Comparison of ENCODE assay signal across 22 cellular contexts in the genomic region with DNA sequence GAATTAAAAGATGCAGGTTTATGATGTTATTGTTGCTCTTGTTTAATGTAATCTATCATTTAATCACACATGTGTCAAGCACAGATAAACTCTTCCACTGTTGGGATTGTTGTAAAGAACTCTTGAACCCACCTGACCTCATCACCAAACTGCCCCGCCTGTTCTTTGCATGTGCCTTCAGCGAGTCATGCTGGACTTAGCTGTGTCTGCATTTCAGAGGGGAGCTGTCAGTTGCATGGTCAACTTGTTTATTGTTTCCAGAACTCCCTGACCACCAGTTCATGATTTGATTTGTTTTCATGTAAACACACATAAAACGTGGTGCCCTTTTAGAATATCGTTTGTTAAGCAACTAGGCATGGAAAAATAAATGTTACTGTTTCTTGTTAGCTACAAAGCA.
DNase-seq lines count a peak whose midpoint lies in the region; TF ChIP-seq lines count a peak whose summit lies in the region.
"Had no signal": no experiment of that assay in that cellular context is flagged by ENCODE, and none has a peak within 500 bp of the region (broad histone marks: within the 10 kb centered on the region; RNA-seq: fewer than 3 reads in every experiment).

No MANE protein-coding gene starts in this region.

- no peak overlapping the region for H3K27ac ChIP-seq in mammary epithelial cell (ENCODE audit: insufficient read depth, low read depth, low read length)
- H3K27ac ChIP-seq in breast epithelium: no peak overlapping the region
- H3K27ac ChIP-seq in OCI-LY3 (ENCODE audit: low read length): no peak overlapping the region
- no peak overlapping the region for H3K27ac ChIP-seq in endodermal cell (ENCODE audit: low read depth, low read length)
- H3K27ac ChIP-seq: BLaER1 treated with 17β-estradiol and CSF1 and Interleukin-3, amounts not matched to agents 10 nM and 100 nM; gastroesophageal sphincter; PC-9 had no signal

- in situ Hi-C loops in mammary epithelial cell (cut with MboI; ENCODE audit: low sequenced_read_pairs in 2 of 2): no loop called here

- H3K36me3 Mint-ChIP-seq in endodermal cell (ENCODE audit: low read depth): no peaks in the 10 kb centered on the region

- no peak overlapping the region for H3K4me3 Mint-ChIP-seq in endodermal cell
- H3K4me3 Mint-ChIP-seq: activated CD4-positive, alpha-beta T cell treated with anti-CD3 and anti-CD28 coated beads, Interleukin-2, amount 10 ng/mL, durations not matched to agents 7 days and 5 days; nephron; stimulated activated naive CD8-positive, alpha-beta T cell treated with anti-CD3 and anti-CD28 coated beads, Interleukin-15, Interleukin-2, amounts not matched to agents 100 ng/mL and 50 ng/mL, for 24 hours had no signal

- H3K4me1 Mint-ChIP-seq in endodermal cell: peaks cover 8% of the 10 kb centered on the region
- H3K4me1 Mint-ChIP-seq: nephron had no signal

- intact Hi-C loops in mammary epithelial cell (cut with micrococcal nuclease) (loop anchor here (2.0 kb wide), 2 partner anchors 195 to 383 kb away; no protein-coding TSS in a partner anchor), breast epithelium (cut with DNase I; ENCODE audit: low total_unique reads) (no loop called here)

- dilution Hi-C loops in mammary epithelial cell (cut with HindIII; ENCODE audit: low sequenced_read_pairs): loop anchor here (5.0 kb wide), 1 partner anchor 51 kb away; no protein-coding TSS in a partner anchor

- no peaks in the 10 kb centered on the region for H3K79me2 ChIP-seq in mammary epithelial cell (ENCODE audit: insufficient read depth, low read length)
- H3K79me2 ChIP-seq in OCI-LY3 (ENCODE audit: low read length): no peaks in the 10 kb centered on the region

- CTCF ChIA-PET in mammary epithelial cell (lab: Charles Lee; ENCODE audit: low non-redundant PET): interaction anchor here (0.6 kb wide), 1 partner anchor 441 kb away, joined by 6 read pairs; no protein-coding TSS in a partner anchor

- H3K9me3 ChIP-seq in mammary epithelial cell (replicated peaks; ENCODE audit: insufficient read depth, low read length): no peaks in the 10 kb centered on the region
- no peaks in the 10 kb centered on the region for H3K9me3 ChIP-seq in breast epithelium
- no peaks in the 10 kb centered on the region for H3K9me3 ChIP-seq in OCI-LY3 (ENCODE audit: insufficient read depth, low read length)
- H3K9me3 ChIP-seq in endodermal cell (ENCODE audit: control insufficient read depth, low read length): no peaks in the 10 kb centered on the region
- H3K9me3 ChIP-seq: gastroesophageal sphincter had no signal

- 84% methylated on average over 2 of the region's 4 CpGs for WGBS in mammary epithelial cell (ENCODE audit: low coverage, missing lambda C conversion rate)
- WGBS in endodermal cell (ENCODE audit: insufficient coverage in 1 of 2, insufficient read length in 1 of 2), 2 experiments: 84% methylated on average over 4 of the region's 4 CpGs

- H3K36me3 ChIP-seq in mammary epithelial cell (ENCODE audit: insufficient read depth, low read length): no peaks in the 10 kb centered on the region
- H3K36me3 ChIP-seq in breast epithelium: no peaks in the 10 kb centered on the region
- no peaks in the 10 kb centered on the region for H3K36me3 ChIP-seq in OCI-LY3 (replicated peaks; ENCODE audit: low read depth, low read length)
- no peaks in the 10 kb centered on the region for H3K36me3 ChIP-seq in endodermal cell (ENCODE audit: control insufficient read depth, insufficient read depth, low read length)
- H3K36me3 ChIP-seq: gastroesophageal sphincter had no signal

- peaks cover 11% of the 10 kb centered on the region for H3K27me3 Mint-ChIP-seq in endodermal cell (ENCODE audit: insufficient read depth)
- H3K27me3 Mint-ChIP-seq: stimulated activated naive CD8-positive, alpha-beta T cell treated with anti-CD3 and anti-CD28 coated beads, Interleukin-15, Interleukin-2, amounts not matched to agents 100 ng/mL and 50 ng/mL, for 24 hours had no signal

- TF ChIP-seq POLR2A in breast epithelium (IDR thresholded peaks at IDR 0.05): no peak

- no peaks in the 10 kb centered on the region for H3K9me3 Mint-ChIP-seq in endodermal cell
- H3K9me3 Mint-ChIP-seq: activated CD4-positive, alpha-beta T cell treated with anti-CD3 and anti-CD28 coated beads, Interleukin-2, amount 10 ng/mL, durations not matched to agents 7 days and 5 days; nephron; stimulated activated naive CD8-positive, alpha-beta T cell treated with anti-CD3 and anti-CD28 coated beads, Interleukin-15, Interleukin-2, amounts not matched to agents 100 ng/mL and 50 ng/mL, for 24 hours had no signal

- H2AFZ ChIP-seq in mammary epithelial cell (ENCODE audit: low read depth, low read length) (no peak overlapping the region), OCI-LY3 (ENCODE audit: low read depth, low read length) (no peak overlapping the region)
- H2AFZ ChIP-seq: PC-9 had no signal

- DNase-seq in mammary epithelial cell: peak; percentile 53
- no peak for DNase-seq in breast epithelium (ENCODE audit: low spot score in 2 of 2)
- peak; percentile 41 for DNase-seq in fibroblast of mammary gland (ENCODE audit: low read depth)
- no peak for DNase-seq in NCI-H2227 treated with DMSO at 0.1 percent for 48 hours (lab: John Stamatoyannopoulos, UW)
- no peak for DNase-seq in activated effector memory CD4-positive, alpha-beta T cell treated with anti-CD3 and anti-CD28 coated beads, Interleukin-2, amount 50 U/mL, for 16 hours
- DNase-seq in endodermal cell: no peak
- DNase-seq in NAMALWA (ENCODE audit: low spot score): no peak
- DNase-seq: 8988T; activated CD4-positive, alpha-beta T cell treated with anti-CD3 and anti-CD28 coated beads, Interleukin-2, amount 10 ng/mL, durations not matched to agents 7 days and 5 days; activated gamma-delta T cell treated with Interleukin-2 at 50 U/mL for 16 hours; anterior cingulate cortex; Kasumi-1; kidney glomerular epithelial cell; NCI-H1417; NCI-H774; PC-9; trophoblast cell had no signal

- no TSS peak for BruUV-seq in mammary epithelial cell (replicated peaks; lab: Mats Ljungman, UMichigan)

- H3K4me2 ChIP-seq in mammary epithelial cell (ENCODE audit: insufficient read depth, low read depth, low read length): no peak overlapping the region
- H3K4me2 ChIP-seq in OCI-LY3 (ENCODE audit: low read length): peak overlapping the region; percentile 20; the same call in 1 of the 2 replicates
- H3K4me2 ChIP-seq: BLaER1 treated with 17β-estradiol and CSF1 and Interleukin-3, amounts not matched to agents 10 nM and 100 nM; PC-9 had no signal

- no peaks in the 10 kb centered on the region for H4K20me1 ChIP-seq in mammary epithelial cell (ENCODE audit: insufficient read depth, low read length)
- no peaks in the 10 kb centered on the region for H4K20me1 ChIP-seq in OCI-LY3 (ENCODE audit: insufficient read depth, low read length)
- H4K20me1 ChIP-seq: BLaER1 treated with 17β-estradiol and CSF1 and Interleukin-3, amounts not matched to agents 10 nM and 100 nM had no signal

- no peak for TF ChIP-seq CTCF in mammary epithelial cell (conservative IDR thresholded peaks at IDR 0.05 in 1 of 2, IDR thresholded peaks at IDR 0.05 in 1 of 2; ENCODE audit: extremely low read depth in 1 of 2, insufficient read depth in 1 of 2, low read depth in 1 of 2, low read length in 2 of 2)
- TF ChIP-seq CTCF in breast epithelium (IDR thresholded peaks at IDR 0.05): no peak
- no peak for TF ChIP-seq CTCF in OCI-LY3 (IDR thresholded peaks at IDR 0.05; ENCODE audit: low read depth, low read length)
- TF ChIP-seq CTCF in fibroblast of mammary gland (conservative IDR thresholded peaks at IDR 0.05; ENCODE audit: control insufficient read depth, insufficient read depth, low read depth, low read length): no peak
- no peak for TF ChIP-seq CTCF in endodermal cell (conservative IDR thresholded peaks at IDR 0.05)

- H3K27me3 ChIP-seq in mammary epithelial cell (ENCODE audit: insufficient read depth, low read length) (no peaks in the 10 kb centered on the region), breast epithelium (no peaks in the 10 kb centered on the region), OCI-LY3 (ENCODE audit: low read depth, low read length) (no peaks in the 10 kb centered on the region; the same call in 1 of the 2 replicates), endodermal cell (ENCODE audit: control insufficient read depth, insufficient read depth, low read length, poor library complexity, severe bottlenecking) (no peaks in the 10 kb centered on the region)
- H3K27me3 ChIP-seq: BLaER1 treated with 17β-estradiol and CSF1 and Interleukin-3, amounts not matched to agents 10 nM and 100 nM; gastroesophageal sphincter had no signal

- no peak overlapping the region for H3K27ac Mint-ChIP-seq in endodermal cell
- H3K27ac Mint-ChIP-seq: activated CD4-positive, alpha-beta T cell treated with anti-CD3 and anti-CD28 coated beads, Interleukin-2, amount 10 ng/mL, durations not matched to agents 7 days and 5 days; nephron; stimulated activated naive CD8-positive, alpha-beta T cell treated with anti-CD3 and anti-CD28 coated beads, Interleukin-15, Interleukin-2, amounts not matched to agents 100 ng/mL and 50 ng/mL, for 24 hours had no signal

- no peak overlapping the region for H3K9ac ChIP-seq in mammary epithelial cell (ENCODE audit: insufficient read depth, low read length)
- H3K9ac ChIP-seq in OCI-LY3 (ENCODE audit: low read length): no peak overlapping the region
- no peak overlapping the region for H3K9ac ChIP-seq in endodermal cell (ENCODE audit: extremely low read depth, low read length, poor library complexity, severe bottlenecking)
- H3K9ac ChIP-seq: BLaER1 treated with 17β-estradiol and CSF1 and Interleukin-3, amounts not matched to agents 10 nM and 100 nM had no signal

- no peak overlapping the region for H3K4me3 ChIP-seq in mammary epithelial cell (replicated peaks in 1 of 3; ENCODE audit: insufficient read depth in 1 of 3, low read depth in 2 of 3, low read length in 3 of 3)
- H3K4me3 ChIP-seq in breast epithelium: no peak overlapping the region
- no peak overlapping the region for H3K4me3 ChIP-seq in OCI-LY3 (ENCODE audit: low read length)
- no peak overlapping the region for H3K4me3 ChIP-seq in fibroblast of mammary gland (ENCODE audit: control insufficient read depth, low read depth, low read length)
- H3K4me3 ChIP-seq in endodermal cell (ENCODE audit: low read length): no peak overlapping the region
- H3K4me3 ChIP-seq: BLaER1 treated with 17β-estradiol and CSF1 and Interleukin-3, amounts not matched to agents 10 nM and 100 nM; gastroesophageal sphincter; PC-9 had no signal

- peaks cover 18% of the 10 kb centered on the region for H3K4me1 ChIP-seq in mammary epithelial cell (ENCODE audit: insufficient read depth, low read length)
- H3K4me1 ChIP-seq in breast epithelium: no peaks in the 10 kb centered on the region
- peaks cover 29% of the 10 kb centered on the region for H3K4me1 ChIP-seq in OCI-LY3 (ENCODE audit: low read length)
- peaks cover 4% of the 10 kb centered on the region for H3K4me1 ChIP-seq in endodermal cell (ENCODE audit: control insufficient read depth, insufficient read depth, low read length)

Comparison
In these comparisons a context has a peak if more than half of its experiments do, and no peak if none do; other contexts are left out.
1. DNase-seq: peak in mammary epithelial cell (single experiment) and fibroblast of mammary gland (single experiment); none in breast epithelium (0 of 2), NCI-H2227 treated with DMSO at 0.1 percent for 48 hours (single experiment), activated effector memory CD4-positive, alpha-beta T cell treated with anti-CD3 and anti-CD28 coated beads, Interleukin-2, amount 50 U/mL, for 16 hours (single experiment), endodermal cell (single experiment) and NAMALWA (single experiment).